ENCODE assay signal across 35 cellular contexts in the genomic region with DNA sequence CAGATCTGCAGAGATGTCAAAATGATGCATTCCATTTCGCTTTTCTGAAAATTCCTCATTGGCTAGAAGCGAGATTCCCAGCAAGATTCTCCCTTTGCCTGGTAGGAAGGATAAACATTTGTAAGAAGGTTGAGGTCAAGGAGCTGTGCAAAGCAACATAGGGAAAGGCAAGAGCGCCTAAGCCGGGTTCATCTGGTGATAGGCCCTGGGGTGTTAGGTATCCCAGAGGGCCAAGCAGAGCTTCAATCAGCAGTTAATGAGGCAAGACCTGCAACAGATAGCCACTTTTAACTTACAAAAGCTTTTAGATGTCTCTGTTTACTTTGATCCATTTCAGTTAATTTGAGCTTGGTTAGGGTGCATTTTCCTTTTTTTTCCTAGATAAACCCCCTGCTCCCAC.
DNase-seq lines count a peak whose midpoint lies in the region; ATAC-seq, FAIRE-seq and TF ChIP-seq lines count a peak whose summit lies in the region.
"Had no signal": no experiment of that assay in that cellular context is flagged by ENCODE, and none has a peak within 500 bp of the region (broad histone marks: within the 10 kb centered on the region; RNA-seq: fewer than 3 reads in every experiment).

No MANE protein-coding gene starts in this region.

- no TSS peak for BruUV-seq in HepG2 (replicated peaks; lab: Mats Ljungman, UMichigan)

- dilution Hi-C loops in keratinocyte (cut with MboI; ENCODE audit: extremely low pct_ligation_motif_present, low sequenced_read_pairs), result no loop called here

- FAIRE-seq in HepG2 (lab: Jason Lieb, UNC) (no peak), keratinocyte (lab: Jason Lieb, UNC) (peak; percentile 39), small intestine (lab: Jason Lieb, UNC) (no peak)
- FAIRE-seq: GM12878, GM19239, H54, RCC 7860 had no signal

- H3K36me3 Mint-ChIP-seq in chondrocyte (ENCODE audit: low read depth), result no peaks in the 10 kb centered on the region
- H3K36me3 Mint-ChIP-seq: memory B cell had no signal

- no peak overlapping the region for H2AFZ ChIP-seq in HepG2 (ENCODE audit: low read length)
- no peak overlapping the region for H2AFZ ChIP-seq in keratinocyte (ENCODE audit: control insufficient read depth, low read length)

- no peaks in the 10 kb centered on the region for H3K9me3 ChIP-seq in HepG2 (ENCODE audit: low read length)
- H3K9me3 ChIP-seq in right lobe of liver, result no peaks in the 10 kb centered on the region
- no peaks in the 10 kb centered on the region for H3K9me3 ChIP-seq in keratinocyte (ENCODE audit: control insufficient read depth, low read depth, low read length)
- H3K9me3 ChIP-seq in small intestine (ENCODE audit: control insufficient read depth, low read depth), result no peaks in the 10 kb centered on the region
- H3K9me3 ChIP-seq: body of pancreas, gastroesophageal sphincter, MG63, neutrophil, stomach, uterus had no signal

- H3K4me1 Mint-ChIP-seq in chondrocyte (ENCODE audit: low read depth), result peaks cover 19% of the 10 kb centered on the region
- H3K4me1 Mint-ChIP-seq: activated T-helper 17 cell treated with anti-CD3 and anti-CD28 coated beads, Interleukin-2, amount 50 U/mL, for 72 hours; memory B cell had no signal

- no peak overlapping the region for H3K4me3 Mint-ChIP-seq in chondrocyte (ENCODE audit: unreplicated experiment)
- H3K4me3 Mint-ChIP-seq: activated T-helper 17 cell treated with anti-CD3 and anti-CD28 coated beads, Interleukin-2, amount 50 U/mL, for 72 hours; CD4-positive, alpha-beta T cell; memory B cell; T-helper 2 cell treated with Interferon-gamma antibody and Interleukin-4, amounts not matched to agents 5 μg/mL and 100 μg/mL, for 36 hours had no signal

- no peak for TF ChIP-seq EP300 in HepG2 (IDR thresholded peaks at IDR 0.05; ENCODE audit: low read depth in 2 of 2, low read length in 2 of 2)
- TF ChIP-seq EP300 in HepG2 (CRISPR knock-in tag; IDR thresholded peaks at IDR 0.05; ENCODE audit: borderline replicate concordance), result no peak

- H4K20me1 ChIP-seq in HepG2 (ENCODE audit: insufficient read depth, low read length) (no peaks in the 10 kb centered on the region), keratinocyte (ENCODE audit: control insufficient read depth, extremely low read depth, insufficient read depth, low read length) (no peaks in the 10 kb centered on the region)

- CTCF ChIA-PET in HepG2 (lab: Yijun Ruan, JAX; ENCODE audit: low intra/inter-chr PET ratio, low total read pairs), result no interaction called here
- CTCF ChIA-PET in RWPE1 (lab: Yijun Ruan, JAX), result interaction anchor here (1.2 kb wide), 1 partner anchor 142 kb away, joined by 6 read pairs; no protein-coding TSS in a partner anchor

- H3K9me3 Mint-ChIP-seq in chondrocyte (ENCODE audit: low read depth), result no peaks in the 10 kb centered on the region
- H3K9me3 Mint-ChIP-seq: activated T-helper 17 cell treated with anti-CD3 and anti-CD28 coated beads, Interleukin-2, amount 50 U/mL, for 72 hours; CD4-positive, alpha-beta T cell; memory B cell; T-helper 2 cell treated with Interferon-gamma antibody and Interleukin-4, amounts not matched to agents 5 μg/mL and 100 μg/mL, for 36 hours had no signal

- TF ChIP-seq CTCF in HepG2 (CRISPR knock-in tag; IDR thresholded peaks at IDR 0.05), result no peak
- no peak for TF ChIP-seq CTCF in right lobe of liver (IDR thresholded peaks at IDR 0.05)
- no peak for TF ChIP-seq CTCF in keratinocyte (optimal IDR thresholded peaks at IDR 0.05 in 1 of 3, IDR thresholded peaks at IDR 0.05 in 1 of 3, conservative IDR thresholded peaks at IDR 0.05 in 1 of 3; ENCODE audit: extremely low read depth in 1 of 3, insufficient read depth in 2 of 3, low read length in 3 of 3)
- TF ChIP-seq CTCF in chondrocyte (IDR thresholded peaks at IDR 0.05), result no peak
- no peak for TF ChIP-seq CTCF in RWPE1 (conservative IDR thresholded peaks at IDR 0.05; ENCODE audit: low read depth)

- H3K4me3 ChIP-seq in HepG2 (replicated peaks in 1 of 3; ENCODE audit: insufficient read depth in 1 of 3, low read depth in 2 of 3, low read length in 3 of 3) (no peak overlapping the region), right lobe of liver (no peak overlapping the region), keratinocyte (ENCODE audit: control insufficient read depth in 2 of 3, extremely low read depth in 1 of 3, insufficient read depth in 2 of 3, low read depth in 1 of 3, low read length in 3 of 3) (no peak overlapping the region), small intestine (ENCODE audit: low read depth in 1 of 2, low read length in 2 of 2) (no peak overlapping the region)
- H3K4me3 ChIP-seq: body of pancreas, gastroesophageal sphincter, GM12878, MG63, stomach, uterus had no signal

- no peaks in the 10 kb centered on the region for H3K27me3 ChIP-seq in HepG2 (ENCODE audit: control insufficient read depth in 1 of 2, insufficient read depth in 2 of 2, low read length in 2 of 2)
- no peaks in the 10 kb centered on the region for H3K27me3 ChIP-seq in right lobe of liver
- H3K27me3 ChIP-seq in keratinocyte (ENCODE audit: control insufficient read depth, extremely low read depth, insufficient read depth, low read length), result no peaks in the 10 kb centered on the region
- H3K27me3 ChIP-seq in small intestine (ENCODE audit: control insufficient read depth in 2 of 2, insufficient read depth in 2 of 2, low read length in 2 of 2), result no peaks in the 10 kb centered on the region
- H3K27me3 ChIP-seq: body of pancreas, gastroesophageal sphincter, MG63, stomach, uterus had no signal

- H3K36me3 ChIP-seq in HepG2 (replicated peaks in 1 of 2; ENCODE audit: control insufficient read depth in 1 of 2, insufficient read depth in 2 of 2, low read length in 2 of 2) (no peaks in the 10 kb centered on the region), right lobe of liver (no peaks in the 10 kb centered on the region), keratinocyte (ENCODE audit: control insufficient read depth in 2 of 2, extremely low read depth in 1 of 2, insufficient read depth in 2 of 2, low read length in 2 of 2) (no peaks in the 10 kb centered on the region), small intestine (ENCODE audit: control insufficient read depth in 2 of 2, insufficient read depth in 2 of 2, low read length in 2 of 2) (no peaks in the 10 kb centered on the region)
- H3K36me3 ChIP-seq: gastroesophageal sphincter, MG63, neutrophil, stomach, uterus had no signal

- no peak overlapping the region for H3K4me2 ChIP-seq in HepG2 (ENCODE audit: low read depth, low read length)
- H3K4me2 ChIP-seq in keratinocyte (ENCODE audit: control insufficient read depth, extremely low read depth, insufficient read depth, low read depth, low read length), result no peak overlapping the region
- H3K4me2 ChIP-seq: KMS-11 had no signal

- 96% methylated on average over 4 of the region's 4 CpGs for WGBS in HepG2 (ENCODE audit: low lambda C conversion rate)
- WGBS in right lobe of liver (ENCODE audit: insufficient coverage, low coverage, low lambda C conversion rate, missing lambda C conversion rate), result 83% methylated on average over 3 of the region's 4 CpGs
- WGBS in small intestine, 3 donors, result 89 to 92% (median 92%) methylated on average over 4 of the region's 4 CpGs

- TF ChIP-seq POLR2A in HepG2 (IDR thresholded peaks at IDR 0.05; ENCODE audit: insufficient read depth in 1 of 2, low read depth in 2 of 2, low read length in 2 of 2), result no peak
- TF ChIP-seq POLR2A in right lobe of liver (IDR thresholded peaks at IDR 0.05), result no peak

- DNase-seq in HepG2 (ENCODE audit: low spot score), result no peak
- no peak for DNase-seq in right lobe of liver
- peak; percentile 98 for DNase-seq in NCI-H69 (lab: John Stamatoyannopoulos, UW)
- DNase-seq in keratinocyte (ENCODE audit: low read depth, low spot score), result no peak
- no peak for DNase-seq in small intestine
- no peak for DNase-seq in chondrocyte (ENCODE audit: low spot score)
- DNase-seq in RWPE1 (ENCODE audit: low spot score), result no peak
- DNase-seq: activated CD4-positive, alpha-beta T cell treated with anti-CD3 and anti-CD28 coated beads for 4 hours; activated naive CD4-positive, alpha-beta T cell treated with anti-CD3 and anti-CD28 coated beads, Interleukin-2, amount 50 U/mL, for 16 hours; AML-193; body of pancreas; CD4-positive, alpha-beta T cell; EL; hippocampal formation; left colon; MG63; NCI-H2171 treated with DMSO at 0.1 percent for 48 hours; NCI-H526 treated with DMSO at 0.1 percent for 48 hours; right cardiac atrium; SIG-M5; stimulated activated CD4-positive, alpha-beta T cell treated with anti-CD3 and anti-CD28 coated beads, Interleukin-2, amount 100 ng/mL, for 48 hours; stomach; uterus had no signal

- H3K27ac ChIP-seq in HepG2 (ENCODE audit: extremely low read length, insufficient read depth, low read length), result no peak overlapping the region
- H3K27ac ChIP-seq in right lobe of liver, result no peak overlapping the region
- H3K27ac ChIP-seq in keratinocyte (ENCODE audit: control insufficient read depth, insufficient read depth, low read length), result no peak overlapping the region
- H3K27ac ChIP-seq in small intestine (ENCODE audit: low read depth in 1 of 2, low read length in 1 of 2), result no peak overlapping the region
- no peak overlapping the region for H3K27ac ChIP-seq in RWPE1
- H3K27ac ChIP-seq: body of pancreas, gastroesophageal sphincter, KMS-11, neutrophil, stomach, uterus, VCaP had no signal

- peaks cover 29% of the 10 kb centered on the region for H3K4me1 ChIP-seq in HepG2 (ENCODE audit: insufficient read depth, low read length)
- no peaks in the 10 kb centered on the region for H3K4me1 ChIP-seq in right lobe of liver
- peaks cover 34% of the 10 kb centered on the region for H3K4me1 ChIP-seq in keratinocyte (ENCODE audit: control insufficient read depth, extremely low read depth, insufficient read depth, low read length)
- H3K4me1 ChIP-seq in small intestine (ENCODE audit: control insufficient read depth in 2 of 2, insufficient read depth in 1 of 2, low read depth in 1 of 2, low read length in 1 of 2), result no peaks in the 10 kb centered on the region
- H3K4me1 ChIP-seq: body of pancreas, uterus had no signal

- intact Hi-C loops in HepG2 (cut with micrococcal nuclease; ENCODE audit: unreplicated experiment) (no loop called here), right lobe of liver (cut with DNase I) (no loop called here)

- H3K79me2 ChIP-seq in HepG2 (ENCODE audit: insufficient read depth, low read length) (no peaks in the 10 kb centered on the region), keratinocyte (ENCODE audit: control insufficient read depth, insufficient read depth, low read length) (no peaks in the 10 kb centered on the region)

- TF ChIP-seq RAD21 in HepG2 (CRISPR knock-in tag; IDR thresholded peaks at IDR 0.05), result no peak

- H3K27ac Mint-ChIP-seq in chondrocyte (ENCODE audit: unreplicated experiment), result no peak overlapping the region
- H3K27ac Mint-ChIP-seq: activated T-helper 17 cell treated with anti-CD3 and anti-CD28 coated beads, Interleukin-2, amount 50 U/mL, for 72 hours; CD4-positive, alpha-beta T cell; memory B cell; T-helper 2 cell treated with Interferon-gamma antibody and Interleukin-4, amounts not matched to agents 5 μg/mL and 100 μg/mL, for 36 hours had no signal

- no peak overlapping the region for H3K9ac ChIP-seq in HepG2 (ENCODE audit: insufficient read depth, low read depth, low read length)
- H3K9ac ChIP-seq in keratinocyte (ENCODE audit: control insufficient read depth, extremely low read depth, insufficient read depth, low read length), result no peak overlapping the region
- H3K9ac ChIP-seq: KMS-11 had no signal

- no peaks in the 10 kb centered on the region for H3K27me3 Mint-ChIP-seq in chondrocyte (ENCODE audit: low read depth)
- H3K27me3 Mint-ChIP-seq: activated T-helper 17 cell treated with anti-CD3 and anti-CD28 coated beads, Interleukin-2, amount 50 U/mL, for 72 hours had no signal

- POLR2A ChIA-PET in HepG2 (lab: Yijun Ruan, JAX) (no interaction called here), RWPE1 (lab: Yijun Ruan, JAX; ENCODE audit: low non-redundant PET) (no interaction called here)

- ATAC-seq in HepG2 (no peak), right lobe of liver (no peak), GM21737 (IDR thresholded peaks at IDR 0.05; ENCODE audit: unreplicated experiment) (no peak)
- ATAC-seq: activated T-helper 17 cell treated with anti-CD3 and anti-CD28 coated beads, Interleukin-2, amount 50 U/mL, for 72 hours; body of pancreas; gastroesophageal sphincter; GM12878; left colon; right cardiac atrium had no signal

- in situ Hi-C loops in HepG2 (cut with HindIII; ENCODE audit: extremely low pct_ligation_motif_present, low pct_unique_long_range_greater_than_20kb), result no loop called here

- no peaks in the 10 kb centered on the region for H3K9me1 ChIP-seq in keratinocyte (ENCODE audit: control insufficient read depth, extremely low read depth, insufficient read depth, low read length)
